8 cellular contexts compared by ENCODE assay signal in genomic region chr11:102678022-102678421, GRCh38. TPM values are rescaled to one million over a fixed set of nuclear protein-coding genes. Genes with fewer than 3 reads are reported as not detected.
"Had no signal": no experiment of that assay in that cellular context is flagged by ENCODE, and none has a peak within 500 bp of the region (broad histone marks: within the 10 kb centered on the region; RNA-seq: fewer than 3 reads in every experiment).

No MANE protein-coding gene starts in this region.

- H3K4me1 Mint-ChIP-seq: IgD-negative memory B cell had no signal

- H3K27ac Mint-ChIP-seq: IgD-negative memory B cell had no signal

- H3K4me3 Mint-ChIP-seq: H9, IgD-negative memory B cell had no signal

- H3K4me3 ChIP-seq: GM23248 had no signal

- H3K27ac ChIP-seq: GM23248, HL-60 had no signal

- ATAC-seq: HepG2 had no signal

- DNase-seq: GM23248, GOT3, H9, HCEC 1CT had no signal

- H3K9me3 Mint-ChIP-seq: IgD-negative memory B cell had no signal

RNA-seq across cellular contexts. Expression of gene MMP27, which starts 27.5 kb away (rescaled TPM):
- total RNA-seq: GM23248, H9, HepG2, HT1080 had no signal

RNA-seq across cellular contexts. Expression of gene MMP8, which starts 46.7 kb away (rescaled TPM):
- total RNA-seq: GM23248, H9, HepG2 had no signal

RNA-seq across cellular contexts. Expression of gene MMP20, which starts 52.9 kb away (rescaled TPM):
- total RNA-seq: GM23248, H9, HepG2, HT1080 had no signal
